ENCODE assay signal across 27 cellular contexts in the genomic region with DNA sequence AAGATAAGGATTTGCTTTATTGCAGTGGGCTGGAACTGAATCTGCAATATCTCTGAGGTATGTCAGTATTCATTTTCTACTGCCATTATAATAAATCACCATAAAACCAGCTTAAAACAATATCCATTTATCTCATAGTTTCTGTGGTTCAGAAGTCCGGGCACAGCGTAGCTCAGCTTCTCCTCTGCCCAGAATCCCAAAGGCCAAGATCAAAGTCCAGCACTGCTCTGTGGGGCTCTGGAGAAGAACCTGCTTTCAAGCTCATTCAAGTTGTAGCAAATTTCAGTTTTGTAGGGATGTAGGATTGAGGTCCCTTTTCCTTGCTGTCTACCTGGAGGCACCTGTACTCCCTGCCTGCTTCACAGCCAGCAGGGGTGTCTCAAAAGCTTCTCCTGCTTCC.
"Had no signal": no experiment of that assay in that cellular context is flagged by ENCODE, and none has a peak within 500 bp of the region (broad histone marks: within the 10 kb centered on the region; RNA-seq: fewer than 3 reads in every experiment).

No MANE protein-coding gene starts in this region.

- DNase-seq: stimulated activated CD4-positive, alpha-beta T cell treated with anti-CD3 and anti-CD28 coated beads, Interleukin-2, amount 100 ng/mL, for 48 hours; stimulated activated CD4-positive, alpha-beta T cell treated with anti-CD3 and anti-CD28 coated beads, Interleukin-4, amount 100 ng/mL, for 1 hour; stimulated activated CD4-positive, alpha-beta T cell treated with anti-CD3 and anti-CD28 coated beads, Interleukin-4, amount 100 ng/mL, for 24 hours; stimulated activated CD4-positive, alpha-beta T cell treated with anti-CD3 and anti-CD28 coated beads, Interleukin-4, amount 100 ng/mL, for 4 hours; stimulated activated CD8-positive, alpha-beta memory T cell treated with anti-CD3 and anti-CD28 coated beads, Interleukin-4, amount 100 ng/mL, for 48 hours; stimulated activated naive B cell treated with anti-CD40 and anti-IgM and Interleukin-4, amounts not matched to agents 10 μg/mL and 1 μg/mL and 100 μg/mL, for 72 hours; stimulated activated naive CD4-positive, alpha-beta T cell; stimulated activated naive CD4-positive, alpha-beta T cell treated with Interleukin-2 at 50 U/mL for 16 hours; stimulated activated naive CD8-positive, alpha-beta T cell treated with anti-CD3 and anti-CD28 coated beads, Interleukin-15, amount 100 ng/mL, for 72 hours; stimulated activated naive CD8-positive, alpha-beta T cell treated with anti-CD3 and anti-CD28 coated beads, Interleukin-15, Interleukin-2, amounts not matched to agents 100 U/mL and 50 U/mL, for 24 hours; stomach; substantia nigra; testis; thyroid gland; tibial artery; transverse colon; trophoblast cell; upper lobe of left lung; upper lobe of right lung; uterus had no signal

- ATAC-seq: stimulated activated effector memory CD8-positive, alpha-beta T cell treated with anti-CD3 and anti-CD28 coated beads, Interleukin-12 subunit alpha, Interleukin-12 subunit beta, amount 100 ng/mL, for 72 hours; stimulated activated memory B cell treated with anti-CD40 and anti-IgM and Interleukin-4, amounts not matched to agents 10 μg/mL and 1 μg/mL and 100 μg/mL, for 72 hours; stimulated activated naive B cell treated with anti-CD40 and anti-IgM and Interleukin-4, amounts not matched to agents 10 μg/mL and 1 μg/mL and 100 μg/mL, for 72 hours; stimulated activated naive CD8-positive, alpha-beta T cell treated with anti-CD3 and anti-CD28 coated beads, Interleukin-15, amount 100 ng/mL, for 72 hours; stimulated activated naive CD8-positive, alpha-beta T cell treated with anti-CD3 and anti-CD28 coated beads, Interleukin-15, Interleukin-2, amounts not matched to agents 100 U/mL and 50 U/mL, for 24 hours; upper lobe of right lung had no signal

- FAIRE-seq: urothelium cell line had no signal

- H3K4me1 ChIP-seq: stomach, suprapubic skin, testis, thyroid gland, tibial artery, tibial nerve, transverse colon, upper lobe of left lung, upper lobe of right lung, uterus, vagina had no signal

- H3K9me3 ChIP-seq: suprapubic skin, testis, thoracic aorta, thyroid gland, transverse colon, upper lobe of left lung, upper lobe of right lung, uterus, vagina had no signal

- H3K27ac ChIP-seq: stomach, suprapubic skin, testis, thoracic aorta, thyroid gland, tibial artery, tibial nerve, transverse colon, upper lobe of left lung, upper lobe of right lung, uterus, vagina had no signal

- H3K4me3 ChIP-seq: stomach, suprapubic skin, testis, thoracic aorta, thyroid gland, tibial artery, tibial nerve, transverse colon, upper lobe of left lung, upper lobe of right lung, uterus, vagina had no signal

- H3K36me3 ChIP-seq: stomach, suprapubic skin, thoracic aorta, thyroid gland, tibial artery, tibial nerve, transverse colon, upper lobe of left lung, upper lobe of right lung, uterus, vagina had no signal

- H3K27me3 ChIP-seq: stomach, suprapubic skin, testis, thyroid gland, tibial artery, tibial nerve, transverse colon, upper lobe of left lung, upper lobe of right lung, uterus, vagina had no signal
